ENCODE assay signal across 9 cellular contexts in genomic region chr5:150487199-150488061, GRCh38. TPM values are rescaled to one million over a fixed set of nuclear protein-coding genes. Genes with fewer than 3 reads are reported as not detected.
DNase-seq lines count a peak whose midpoint lies in the region; ATAC-seq lines count a peak whose summit lies in the region.
"Had no signal": no experiment of that assay in that cellular context is flagged by ENCODE, and none has a peak within 500 bp of the region (broad histone marks: within the 10 kb centered on the region; RNA-seq: fewer than 3 reads in every experiment).

No MANE protein-coding gene starts in this region.

- H3K4me1 Mint-ChIP-seq in activated naive CD8-positive, alpha-beta T cell (ENCODE audit: low read depth): peaks cover 8% of the 10 kb centered on the region

- no peaks in the 10 kb centered on the region for H3K9me3 Mint-ChIP-seq in activated naive CD8-positive, alpha-beta T cell (ENCODE audit: low read depth)

- peaks cover 4% of the 10 kb centered on the region for H3K27me3 Mint-ChIP-seq in activated naive CD8-positive, alpha-beta T cell

- peak overlapping the region; percentile 34 for H3K27ac Mint-ChIP-seq in activated naive CD8-positive, alpha-beta T cell

- intact Hi-C loops in left cardiac atrium (cut with DNase I) (loop anchor here in 1 of 2 donors (5.0 kb wide), 2 partner anchors 35 to 55 kb away; no protein-coding TSS in a partner anchor), posterior cingulate gyrus (cut with DNase I) (loop anchor here (2.0 to 5.0 kb wide), 2 partner anchors 35 to 55 kb away; no protein-coding TSS in a partner anchor)

- peak; percentile 15 to 18 for ATAC-seq in left cardiac atrium
- no peak for ATAC-seq in GM19324 (IDR thresholded peaks at IDR 0.05; ENCODE audit: low FRiP score, unreplicated experiment)

- no peaks in the 10 kb centered on the region for H3K36me3 Mint-ChIP-seq in activated naive CD8-positive, alpha-beta T cell

- H3K4me3 Mint-ChIP-seq in activated naive CD8-positive, alpha-beta T cell: peak overlapping the region; percentile 79

- peak; percentile 11 for DNase-seq in NCI-H146 (lab: John Stamatoyannopoulos, UW)
- no peak for DNase-seq in NCI-H146 treated with DMSO at 0.1 percent for 48 hours (lab: John Stamatoyannopoulos, UW; ENCODE audit: unreplicated experiment)
- DNase-seq in M059J (ENCODE audit: low read depth): peak; percentile 65
- DNase-seq in left cardiac atrium: no peak
- DNase-seq in posterior cingulate gyrus: peak in 7 of 10 donors; percentile 47 to 94 (median 56)
- no peak for DNase-seq in stimulated activated naive CD4-positive, alpha-beta T cell treated with Interleukin-2 at 50 U/mL for 16 hours (lab: John Stamatoyannopoulos, UW)
- DNase-seq: DND-41 had no signal

RNA-seq across cellular contexts. Expression of gene NDST1, which starts 20.5 kb away (rescaled TPM):
- total RNA-seq in M059J (2014; rRNA removed; shearing (Covaris generic)): 24.3 and 44.2 TPM in 2 replicates
- 10 to 100 TPM; 59.3 to 71.2 TPM for total RNA-seq in left cardiac atrium

RNA-seq across cellular contexts. Expression of gene RPS14, which starts 37.9 kb away (rescaled TPM):
- total RNA-seq in M059J (2014; rRNA removed; shearing (Covaris generic)): 1,412 and 1,643 TPM in 2 replicates
- total RNA-seq in left cardiac atrium: 1,000 to 10,000 TPM; 1,239 to 1,275 TPM

Comparison
In these comparisons a context has a peak if more than half of its experiments do, and no peak if none do; other contexts are left out.
1. DNase-seq: peak in NCI-H146 (single experiment), M059J (single experiment) and posterior cingulate gyrus (7 of 10); none in NCI-H146 treated with DMSO at 0.1 percent for 48 hours (single experiment), left cardiac atrium (single experiment) and stimulated activated naive CD4-positive, alpha-beta T cell treated with Interleukin-2 at 50 U/mL for 16 hours (single experiment).